9 cellular contexts compared by ENCODE assay signal in genomic region chr7:115707236-115707635, GRCh38.
DNase-seq lines count a peak whose midpoint lies in the region; ATAC-seq, FAIRE-seq and TF ChIP-seq lines count a peak whose summit lies in the region.
"Had no signal": no experiment of that assay in that cellular context is flagged by ENCODE, and none has a peak within 500 bp of the region (broad histone marks: within the 10 kb centered on the region; RNA-seq: fewer than 3 reads in every experiment).

No MANE protein-coding gene starts in this region.

- intact Hi-C loops in body of pancreas (cut with DNase I) = no loop called here

- H3K27me3 ChIP-seq in body of pancreas = no peaks in the 10 kb centered on the region

- ATAC-seq in body of pancreas = peak; percentile 68

- DNase-seq in SIG-M5 treated with dmso at 0.1 percent for 504 hours (lab: John Stamatoyannopoulos, UW; ENCODE audit: unreplicated experiment) (peak; percentile 5), SIG-M5 (lab: John Stamatoyannopoulos, UW) (no peak), NCI-H1092 treated with DMSO at 0.1 percent for 48 hours (lab: John Stamatoyannopoulos, UW) (peak; percentile 96), body of pancreas (peak; percentile 15 to 37 (median 29)), progenitor cell of endocrine pancreas (ENCODE audit: low spot score, unreplicated experiment) (no peak), HTR-8/SVneo (ENCODE audit: insufficient read length, low spot score) (no peak), OCI-M2 (lab: John Stamatoyannopoulos, UW; ENCODE audit: unreplicated experiment) (no peak)
- no peak for DNase-seq in central memory CD4-positive, alpha-beta T cell

- FAIRE-seq in HTR-8/SVneo (lab: Jason Lieb, UNC) = no peak

- H3K4me3 Mint-ChIP-seq in progenitor cell of endocrine pancreas (ENCODE audit: low read depth) = no peak overlapping the region
- H3K4me3 Mint-ChIP-seq: CD14-positive monocyte had no signal

- H3K36me3 Mint-ChIP-seq in progenitor cell of endocrine pancreas (ENCODE audit: insufficient read depth) = no peaks in the 10 kb centered on the region
- H3K36me3 Mint-ChIP-seq: CD14-positive monocyte had no signal

- peak in 6 of 7 experiments; percentile 18 to 63 (median 46) for TF ChIP-seq CTCF in body of pancreas (IDR thresholded peaks at IDR 0.05)
- TF ChIP-seq CTCF in progenitor cell of endocrine pancreas (IDR thresholded peaks at IDR 0.05; ENCODE audit: unreplicated experiment) = peak; percentile 46

- peaks cover 15% of the 10 kb centered on the region for H3K4me1 Mint-ChIP-seq in progenitor cell of endocrine pancreas (ENCODE audit: low read depth)
- H3K4me1 Mint-ChIP-seq: CD14-positive monocyte had no signal

- peaks cover 4% of the 10 kb centered on the region for H3K4me1 ChIP-seq in body of pancreas

- H3K27me3 Mint-ChIP-seq in progenitor cell of endocrine pancreas = peaks cover 3% of the 10 kb centered on the region

- WGBS in body of pancreas, 2 donors = 34 to 49% methylated on average over 6 of the region's 6 CpGs

- no peaks in the 10 kb centered on the region for H3K36me3 ChIP-seq in body of pancreas (replicated peaks in 1 of 2; ENCODE audit: insufficient read depth in 1 of 2, low read depth in 2 of 2)

- H3K27ac ChIP-seq in body of pancreas = no peak overlapping the region

- no peaks in the 10 kb centered on the region for H3K9me3 Mint-ChIP-seq in progenitor cell of endocrine pancreas (ENCODE audit: low read depth)
- H3K9me3 Mint-ChIP-seq: CD14-positive monocyte had no signal

- TF ChIP-seq POLR2A in body of pancreas (IDR thresholded peaks at IDR 0.05) = no peak

- H3K27ac Mint-ChIP-seq in progenitor cell of endocrine pancreas = no peak overlapping the region
- H3K27ac Mint-ChIP-seq: CD14-positive monocyte had no signal

- no peaks in the 10 kb centered on the region for H3K9me3 ChIP-seq in body of pancreas

- H3K4me3 ChIP-seq in body of pancreas = no peak overlapping the region

Comparison
In these comparisons a context has a peak if more than half of its experiments do, and no peak if none do; other contexts are left out.
1. DNase-seq: peak in SIG-M5 treated with dmso at 0.1 percent for 504 hours (single experiment), NCI-H1092 treated with DMSO at 0.1 percent for 48 hours (single experiment) and body of pancreas (4 of 4); none in SIG-M5 (single experiment), progenitor cell of endocrine pancreas (single experiment), central memory CD4-positive, alpha-beta T cell (single experiment), HTR-8/SVneo (single experiment) and OCI-M2 (single experiment).